ENCODE assay signal across 23 cellular contexts in the genomic region with DNA sequence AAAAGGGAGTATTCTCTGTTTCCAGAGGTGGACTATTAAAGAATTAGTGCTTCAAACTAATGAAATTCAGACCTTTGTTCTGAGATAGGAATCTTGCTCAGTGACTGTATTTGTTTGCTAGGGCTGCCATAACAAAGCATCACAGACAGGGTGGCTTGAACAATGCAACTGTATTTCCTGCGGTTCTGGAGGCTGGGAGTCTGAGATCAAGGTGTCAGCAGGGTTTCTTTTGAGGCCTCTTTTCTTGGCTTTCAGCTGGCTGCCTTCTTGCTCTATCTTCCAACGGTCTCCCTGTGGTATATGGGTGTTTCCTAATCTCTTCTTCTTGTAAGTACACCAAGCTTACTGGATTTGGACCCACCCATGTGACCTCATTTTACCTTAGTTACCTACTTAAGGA.
"Had no signal": no experiment of that assay in that cellular context is flagged by ENCODE, and none has a peak within 500 bp of the region (broad histone marks: within the 10 kb centered on the region; RNA-seq: fewer than 3 reads in every experiment).

No MANE protein-coding gene starts in this region.

- H3K4me3 Mint-ChIP-seq: activated CD4-positive, alpha-beta memory T cell treated with anti-CD3 and anti-CD28 coated beads, Interleukin-2, amount 10 ng/mL, durations not matched to agents 7 days and 5 days; activated CD4-positive, alpha-beta T cell treated with anti-CD3 and anti-CD28 coated beads for 36 hours; activated naive CD4-positive, alpha-beta T cell treated with anti-CD3 and anti-CD28 coated beads for 36 hours; activated naive CD8-positive, alpha-beta T cell treated with anti-CD3 and anti-CD28 coated beads for 36 hours; activated T-helper 17 cell treated with anti-CD3 and anti-CD28 coated beads, Interleukin-2, amount 50 U/mL, for 72 hours had no signal

- H3K36me3 Mint-ChIP-seq: activated naive CD8-positive, alpha-beta T cell treated with anti-CD3 and anti-CD28 coated beads for 36 hours had no signal

- H3K27ac ChIP-seq: brain microvascular endothelial cell, cardiac muscle cell, VCaP had no signal

- H3K4me1 Mint-ChIP-seq: activated CD4-positive, alpha-beta memory T cell treated with anti-CD3 and anti-CD28 coated beads, Interleukin-2, amount 10 ng/mL, durations not matched to agents 7 days and 5 days; activated CD4-positive, alpha-beta T cell treated with anti-CD3 and anti-CD28 coated beads for 36 hours; activated naive CD8-positive, alpha-beta T cell treated with anti-CD3 and anti-CD28 coated beads for 36 hours; activated T-helper 17 cell treated with anti-CD3 and anti-CD28 coated beads, Interleukin-2, amount 50 U/mL, for 72 hours had no signal

- H3K27ac Mint-ChIP-seq: activated CD4-positive, alpha-beta memory T cell treated with anti-CD3 and anti-CD28 coated beads, Interleukin-2, amount 10 ng/mL, durations not matched to agents 7 days and 5 days; activated CD4-positive, alpha-beta T cell treated with anti-CD3 and anti-CD28 coated beads for 36 hours; activated naive CD4-positive, alpha-beta T cell treated with anti-CD3 and anti-CD28 coated beads for 36 hours; activated naive CD8-positive, alpha-beta T cell treated with anti-CD3 and anti-CD28 coated beads for 36 hours; activated T-helper 17 cell treated with anti-CD3 and anti-CD28 coated beads, Interleukin-2, amount 50 U/mL, for 72 hours had no signal

- H3K27me3 ChIP-seq: brain microvascular endothelial cell, cardiac muscle cell had no signal

- H3K4me3 ChIP-seq: cardiac muscle cell had no signal

- H3K27me3 Mint-ChIP-seq: activated CD4-positive, alpha-beta memory T cell treated with anti-CD3 and anti-CD28 coated beads, Interleukin-2, amount 10 ng/mL, durations not matched to agents 7 days and 5 days; activated CD4-positive, alpha-beta T cell treated with anti-CD3 and anti-CD28 coated beads for 36 hours; activated naive CD8-positive, alpha-beta T cell treated with anti-CD3 and anti-CD28 coated beads for 36 hours; activated T-helper 17 cell treated with anti-CD3 and anti-CD28 coated beads, Interleukin-2, amount 50 U/mL, for 72 hours had no signal

- DNase-seq: activated CD4-positive, alpha-beta memory T cell treated with anti-CD3 and anti-CD28 coated beads, Interleukin-2, amount 10 ng/mL, durations not matched to agents 7 days and 5 days; activated CD4-positive, alpha-beta T cell treated with anti-CD3 and anti-CD28 coated beads for 36 hours; activated CD4-positive, alpha-beta T cell treated with anti-CD3 and anti-CD28 coated beads, Interleukin-2, amount 50 U/mL, for 1 hour; activated gamma-delta T cell; activated naive CD4-positive, alpha-beta T cell treated with anti-CD3 and anti-CD28 coated beads for 36 hours; activated naive CD8-positive, alpha-beta T cell treated with anti-CD3 and anti-CD28 coated beads for 36 hours; activated T-cell treated with anti-CD3 and anti-CD28 coated beads for 4 hours; activated T-cell treated with anti-CD3 and anti-CD28 coated beads, Interleukin-2, amount 50 U/mL, for 48 hours; brain microvascular endothelial cell; cerebellar nuclear complex; Kasumi-1; NCI-H1048; NCI-H1930; NCI-H2171; NCI-H2227 treated with DMSO at 0.1 percent for 48 hours; NCI-H446 treated with DMSO at 0.1 percent for 48 hours; NCI-H524 treated with DMSO at 0.1 percent for 48 hours; NCI-H748 treated with DMSO at 0.1 percent for 48 hours; SIG-M5; T-helper 1 cell had no signal

- ATAC-seq: activated CD4-positive, alpha-beta T cell treated with anti-CD3 and anti-CD28 coated beads for 36 hours; activated T-helper 17 cell treated with anti-CD3 and anti-CD28 coated beads, Interleukin-2, amount 50 U/mL, for 72 hours had no signal
